Comparison of ENCODE assay signal across 8 cellular contexts in genomic region chr18:2655954-2656236, GRCh38. TPM values are rescaled to one million over a fixed set of nuclear protein-coding genes. Genes with fewer than 3 reads are reported as not detected.
DNase-seq lines count a peak whose midpoint lies in the region; ATAC-seq and TF ChIP-seq lines count a peak whose summit lies in the region.

No MANE protein-coding gene starts in this region.

- peak; percentile 24 for ATAC-seq in HG03521 (IDR thresholded peaks at IDR 0.05; ENCODE audit: unreplicated experiment)

- DNase-seq in cardiac muscle cell (ENCODE audit: low read depth in 1 of 2, low spot score in 1 of 2) = no peak
- no peak for DNase-seq in cardiac septum (ENCODE audit: low spot score)
- DNase-seq in lower leg skin (ENCODE audit: low spot score in 2 of 2) = peak in 1 of 2 donors; percentile 90
- no peak for DNase-seq in tibial nerve (ENCODE audit: low spot score in 2 of 2)
- DNase-seq in medulla oblongata (ENCODE audit: extremely low spot score) = no peak
- DNase-seq in COLO668 (lab: John Stamatoyannopoulos, UW; ENCODE audit: unreplicated experiment) = no peak

- H3K36me3 ChIP-seq in cardiac muscle cell (no peaks in the 10 kb centered on the region), tibial nerve (no peaks in the 10 kb centered on the region)

- H3K27me3 ChIP-seq in cardiac muscle cell (peaks cover 31% of the 10 kb centered on the region), tibial nerve (no peaks in the 10 kb centered on the region)

- 0 to 1% methylated on average over 13 to 21 of the region's 37 CpGs for WGBS in lower leg skin, 2 donors
- 0 to 2% methylated on average over 24 to 30 of the region's 37 CpGs for WGBS in tibial nerve, 2 donors

- H3K4me1 ChIP-seq in cardiac muscle cell (ENCODE audit: low read depth) (peaks cover 9% of the 10 kb centered on the region), tibial nerve (peaks cover 0 to 46% (median 18%) of the 10 kb centered on the region in 4 donors)

- no peak for TF ChIP-seq CTCF in cardiac muscle cell (IDR thresholded peaks at IDR 0.05; ENCODE audit: low read depth, low read length)
- TF ChIP-seq CTCF in lower leg skin (IDR thresholded peaks at IDR 0.05) = no peak
- peak in 1 of 5 experiments; percentile 7 for TF ChIP-seq CTCF in tibial nerve (IDR thresholded peaks at IDR 0.05)

- H3K9me3 ChIP-seq in cardiac muscle cell (ENCODE audit: low read depth) (no peaks in the 10 kb centered on the region), tibial nerve (no peaks in the 10 kb centered on the region)

- intact Hi-C loops in cardiac septum (cut with DNase I) (loop anchor here (5.0 kb wide), 2 partner anchors 84 to 356 kb away; partner anchors contain the start of genes LPIN2, METTL4 and NDC80), lower leg skin (cut with DNase I; ENCODE audit: low total_unique reads) (no loop called here)

- H3K27ac ChIP-seq in cardiac muscle cell = peak overlapping the region; percentile 98
- H3K27ac ChIP-seq in angular gyrus (ENCODE audit: low read depth, low read length) = peak overlapping the region; percentile 94
- peak overlapping the region; percentile 95 to 100 (median 99) for H3K27ac ChIP-seq in tibial nerve

- TF ChIP-seq EP300 in tibial nerve (IDR thresholded peaks at IDR 0.05) = no peak

- H3K4me3 ChIP-seq in cardiac muscle cell (peak overlapping the region; percentile 90), lower leg skin (ENCODE audit: low read depth, poor library complexity, severe bottlenecking) (peak overlapping the region; percentile 79), tibial nerve (peak overlapping the region; percentile 67 to 99 (median 87))

- TF ChIP-seq POLR2A in lower leg skin (IDR thresholded peaks at IDR 0.05) (no peak), tibial nerve (IDR thresholded peaks at IDR 0.05) (no peak)

RNA-seq across cellular contexts. Expression of gene SMCHD1, which starts 0.4 kb away (rescaled TPM):
- 34.1 and 54.2 TPM in 2 replicates for total RNA-seq in cardiac muscle cell
- 18.9 and 22.1 TPM in 2 replicates for polyA plus RNA-seq in cardiac muscle cell
- 34.8 TPM for total RNA-seq in cardiac septum
- 10 to 100 TPM; 28.2 to 55.8 (median 31.9) TPM for total RNA-seq in lower leg skin
- 10 to 100 TPM; 59.8 to 96.5 (median 73.6) TPM for total RNA-seq in tibial nerve
